In genomic region chr17:29369831-29370735, GRCh38 we compare ENCODE assay signal across 8 cellular contexts. TPM values are rescaled to one million over a fixed set of nuclear protein-coding genes. Genes with fewer than 3 reads are reported as not detected.
A peak's percentile ranks its signal among the peaks of the same experiment; 100 is the strongest.
DNase-seq lines count a peak whose midpoint lies in the region; ATAC-seq, FAIRE-seq and TF ChIP-seq lines count a peak whose summit lies in the region.

No MANE protein-coding gene starts in this region.

- TF ChIP-seq CTCF in dorsolateral prefrontal cortex (IDR thresholded peaks at IDR 0.05 in 54 of 56, conservative IDR thresholded peaks at IDR 0.05 in 2 of 56; ENCODE audit: low read depth in 1 of 56, partially characterized antibody in 56 of 56) (peak; percentile 80 to 99 (median 90)), HepG2 (CRISPR knock-in tag; IDR thresholded peaks at IDR 0.05) (peak; percentile 79)

- CTCF ChIA-PET in activated CD4-positive, alpha-beta T cell treated with anti-CD3 and anti-CD28 coated beads, Interleukin-2, amount 10 ng/mL, durations not matched to agents 7 days and 5 days (lab: Charles Lee), result interaction anchor here (0.7 to 1.9 kb wide), 18 partner anchors 8 to 661 kb away, joined by 3 to 8 read pairs (median 3); partner anchors contain the start of genes ABHD15, ANKRD13B and TP53I13
- CTCF ChIA-PET in HepG2 (lab: Yijun Ruan, JAX; ENCODE audit: low intra/inter-chr PET ratio, low total read pairs), result interaction anchor here (0.9 to 1.8 kb wide), 3 partner anchors 167 to 224 kb away, joined by 5 to 10 read pairs (median 6); no protein-coding TSS in a partner anchor

- H3K4me3 ChIP-seq in dorsolateral prefrontal cortex, result peak overlapping the region in 13 of 59 donors; percentile 0 to 40 (median 15)
- no peak overlapping the region for H3K4me3 ChIP-seq in HepG2 (replicated peaks in 1 of 3; ENCODE audit: insufficient read depth in 1 of 3, low read depth in 2 of 3, low read length in 3 of 3)

- 34% methylated on average over 7 of the region's 7 CpGs for WGBS in HepG2 (ENCODE audit: low lambda C conversion rate)

- TF ChIP-seq POLR2A in HepG2 (IDR thresholded peaks at IDR 0.05; ENCODE audit: insufficient read depth in 1 of 2, low read depth in 2 of 2, low read length in 2 of 2), result no peak

- no TSS peak for BruUV-seq in HepG2 (replicated peaks; lab: Mats Ljungman, UMichigan)

- no peaks in the 10 kb centered on the region for H3K27me3 Mint-ChIP-seq in activated CD4-positive, alpha-beta T cell treated with anti-CD3 and anti-CD28 coated beads, Interleukin-2, amount 10 ng/mL, durations not matched to agents 7 days and 5 days

- peak; percentile 49; the same call in 1 of the 2 replicates for TF ChIP-seq RAD21 in HepG2 (CRISPR knock-in tag; IDR thresholded peaks at IDR 0.05)

- peak overlapping the region in 55 of 59 donors; percentile 17 to 88 (median 67) for H3K27ac ChIP-seq in dorsolateral prefrontal cortex
- H3K27ac ChIP-seq in HepG2 (ENCODE audit: extremely low read length, insufficient read depth, low read length), result no peak overlapping the region

- peak; percentile 82 for DNase-seq in DMS153 treated with DMSO at 0.1 percent for 48 hours (lab: John Stamatoyannopoulos, UW; ENCODE audit: unreplicated experiment)
- peak; percentile 68 to 84 for DNase-seq in NCI-H526 (lab: John Stamatoyannopoulos, UW)
- peak; percentile 63 for DNase-seq in activated CD4-positive, alpha-beta T cell treated with anti-CD3 and anti-CD28 coated beads, Interleukin-2, amount 10 ng/mL, durations not matched to agents 7 days and 5 days
- DNase-seq in dorsolateral prefrontal cortex, result peak in 9 of 10 donors; percentile 21 to 59 (median 54)
- DNase-seq in HepG2 (ENCODE audit: low spot score), result peak; percentile 65
- peak; percentile 42 for DNase-seq in stimulated activated CD4-positive, alpha-beta T cell treated with anti-CD3 and anti-CD28 coated beads, Interleukin-4, amount 100 ng/mL, for 24 hours

- intact Hi-C loops in dorsolateral prefrontal cortex (cut with DNase I) (loop anchor here (1.0 to 10.0 kb wide), 4 partner anchors 167 to 235 kb away; partner anchors contain the start of genes ABHD15 (in 1 of the 2) and TP53I13 (in 1 of the 2)), HepG2 (cut with micrococcal nuclease; ENCODE audit: unreplicated experiment) (loop anchor here (2.0 to 10.0 kb wide), 2 partner anchors 167 to 225 kb away; partner anchors contain the start of gene ANKRD13B)

- POLR2A ChIA-PET in activated CD4-positive, alpha-beta T cell treated with anti-CD3 and anti-CD28 coated beads, Interleukin-2, amount 10 ng/mL, durations not matched to agents 7 days and 5 days (lab: Charles Lee), result no interaction called here
- POLR2A ChIA-PET in HepG2 (lab: Yijun Ruan, JAX), result interaction anchor here (0.8 to 1.4 kb wide), 4 partner anchors 12 to 76 kb away, joined by 3 to 6 read pairs (median 4); partner anchors contain the start of genes NUFIP2 and TAOK1

- H2AFZ ChIP-seq in HepG2 (ENCODE audit: low read length), result no peak overlapping the region

- no peak for TF ChIP-seq EP300 in HepG2 (IDR thresholded peaks at IDR 0.05; ENCODE audit: low read depth in 2 of 2, low read length in 2 of 2)
- TF ChIP-seq EP300 in HepG2 (CRISPR knock-in tag; IDR thresholded peaks at IDR 0.05; ENCODE audit: borderline replicate concordance), result no peak

- no peaks in the 10 kb centered on the region for H3K36me3 Mint-ChIP-seq in activated CD4-positive, alpha-beta T cell treated with anti-CD3 and anti-CD28 coated beads, Interleukin-2, amount 10 ng/mL, durations not matched to agents 7 days and 5 days (ENCODE audit: low read depth)

- H3K36me3 ChIP-seq in HepG2 (replicated peaks in 1 of 2; ENCODE audit: control insufficient read depth in 1 of 2, insufficient read depth in 2 of 2, low read length in 2 of 2), result peaks cover 0 to 3% of the 10 kb centered on the region in 2 experiments; a peak in 2 of 5 replicates

- no peaks in the 10 kb centered on the region for H3K79me2 ChIP-seq in HepG2 (ENCODE audit: insufficient read depth, low read length)

- no peaks in the 10 kb centered on the region for H3K27me3 ChIP-seq in dorsolateral prefrontal cortex
- no peaks in the 10 kb centered on the region for H3K27me3 ChIP-seq in HepG2 (ENCODE audit: control insufficient read depth in 1 of 2, insufficient read depth in 2 of 2, low read length in 2 of 2)

- no peak overlapping the region for H3K27ac Mint-ChIP-seq in activated CD4-positive, alpha-beta T cell treated with anti-CD3 and anti-CD28 coated beads, Interleukin-2, amount 10 ng/mL, durations not matched to agents 7 days and 5 days

- H3K9me3 Mint-ChIP-seq in activated CD4-positive, alpha-beta T cell treated with anti-CD3 and anti-CD28 coated beads, Interleukin-2, amount 10 ng/mL, durations not matched to agents 7 days and 5 days, result no peaks in the 10 kb centered on the region

- H3K4me1 ChIP-seq in HepG2 (ENCODE audit: insufficient read depth, low read length), result no peaks in the 10 kb centered on the region

- no peak overlapping the region for H3K4me2 ChIP-seq in HepG2 (ENCODE audit: low read depth, low read length)

- H3K4me1 Mint-ChIP-seq in activated CD4-positive, alpha-beta T cell treated with anti-CD3 and anti-CD28 coated beads, Interleukin-2, amount 10 ng/mL, durations not matched to agents 7 days and 5 days, result no peaks in the 10 kb centered on the region

- ATAC-seq in HG03103 (IDR thresholded peaks at IDR 0.05; ENCODE audit: low read depth, unreplicated experiment) (peak; percentile 61), HepG2 (peak; percentile 88), HG02884 (IDR thresholded peaks at IDR 0.05; ENCODE audit: unreplicated experiment) (no peak)

- in situ Hi-C loops in HepG2 (cut with HindIII; ENCODE audit: extremely low pct_ligation_motif_present, low pct_unique_long_range_greater_than_20kb), result no loop called here

- no peak overlapping the region for H3K4me3 Mint-ChIP-seq in activated CD4-positive, alpha-beta T cell treated with anti-CD3 and anti-CD28 coated beads, Interleukin-2, amount 10 ng/mL, durations not matched to agents 7 days and 5 days

- FAIRE-seq in HepG2 (lab: Jason Lieb, UNC), result peak; percentile 92

- no peaks in the 10 kb centered on the region for H4K20me1 ChIP-seq in HepG2 (ENCODE audit: insufficient read depth, low read length)

- H3K9ac ChIP-seq in HepG2 (ENCODE audit: insufficient read depth, low read depth, low read length), result no peak overlapping the region

- H3K9me3 ChIP-seq in HepG2 (ENCODE audit: low read length), result no peaks in the 10 kb centered on the region

TF ChIP-seq in HepG2, 621 proteins besides CTCF, POLR2A, EP300 and RAD21 (continues in another document):
- TF ChIP-seq STAG1 (CRISPR knock-in tag; IDR thresholded peaks at IDR 0.05) (peak; percentile 75), SMC3 (IDR thresholded peaks at IDR 0.05; ENCODE audit: low read length) (peak; percentile 56; the same call in 1 of the 2 replicates), ZNF44 (CRISPR knock-in tag; IDR thresholded peaks at IDR 0.05) (0 out of 2 replicates have a peak, but pooled peaks have one; percentile 50), KDM6A (CRISPR knock-in tag; IDR thresholded peaks at IDR 0.05; ENCODE audit: low read depth) (no peak), ZSCAN25 (CRISPR knock-in tag; IDR thresholded peaks at IDR 0.05) (0 out of 2 replicates have a peak, but pooled peaks have one; percentile 36), RBM39 (IDR thresholded peaks at IDR 0.05; ENCODE audit: low read depth, low read length, poor library complexity, severe bottlenecking) (no peak), TBX2 (CRISPR knock-in tag; IDR thresholded peaks at IDR 0.05; ENCODE audit: borderline replicate concordance) (peak; percentile 26; the same call in 1 of the 2 replicates), ZNF354B (CRISPR knock-in tag; IDR thresholded peaks at IDR 0.05) (no peak), NONO (IDR thresholded peaks at IDR 0.05) (no peak), NONO (CRISPR knock-in tag; conservative IDR thresholded peaks at IDR 0.05) (0 out of 2 replicates have a peak, but pooled peaks have one; percentile 44)

RNA-seq across cellular contexts. Expression of gene TAOK1, which starts 20.1 kb away (rescaled TPM):
- total RNA-seq in activated CD4-positive, alpha-beta T cell treated with anti-CD3 and anti-CD28 coated beads, Interleukin-2, amount 10 ng/mL, durations not matched to agents 7 days and 5 days, result 10 to 100 TPM; 46.5 to 47.7 TPM
- total RNA-seq in dorsolateral prefrontal cortex (100 to 1,000 TPM; 102 to 159 (median 134) TPM), HepG2 (2016; rRNA removed; fragmentation: Illumina TruSeq; extraction: Trizol) (23.0 and 36.2 TPM in 2 replicates)
- 7.0 and 9.1 TPM in 2 replicates for total RNA-seq in HepG2 (2016; cell fraction: cytosol; rRNA removed; fragmentation: Illumina TruSeq; extraction: Trizol; ENCODE audit: low read depth)
- 23.9 and 35.6 TPM in 2 replicates for total RNA-seq in HepG2 (2016; cell fraction: insoluble cytoplasmic fraction; rRNA removed; fragmentation: Illumina TruSeq; extraction: Trizol)
- total RNA-seq in HepG2 (2016; cell fraction: membrane; rRNA removed; fragmentation: Illumina TruSeq; extraction: Trizol), result 9.0 and 11.2 TPM in 2 replicates
- 29.2 and 33.5 TPM in 2 replicates for total RNA-seq in HepG2 (2016; cell fraction: nucleus; rRNA removed; fragmentation: Illumina TruSeq; extraction: Trizol)
- 10.3 and 14.1 TPM in 2 replicates for polyA plus RNA-seq in HepG2 (2011; rRNA removed)
- polyA plus RNA-seq in HepG2 (2011; cell fraction: cytosol; rRNA removed), result 4.6 and 8.1 TPM in 2 replicates
- polyA plus RNA-seq in HepG2 (2011; cell fraction: nucleus; rRNA removed), result 8.2 and 11.5 TPM in 2 replicates
- 12.5 and 13.0 TPM in 2 replicates for polyA plus RNA-seq in HepG2 (2012)
- polyA plus RNA-seq in HepG2 (2016; cell fraction: cytosol; fragmentation: Illumina TruSeq; extraction: Trizol; ENCODE audit: low read depth), result 0.34 and 0.37 TPM in 2 replicates
- polyA plus RNA-seq in HepG2 (2016; cell fraction: insoluble cytoplasmic fraction; fragmentation: Illumina TruSeq; extraction: Trizol; ENCODE audit: low read depth), result 15.4 and 16.5 TPM in 2 replicates
- 1.4 and 1.8 TPM in 2 replicates for polyA plus RNA-seq in HepG2 (2016; cell fraction: membrane; fragmentation: Illumina TruSeq; extraction: Trizol; ENCODE audit: low read depth)
- polyA plus RNA-seq in HepG2 (2016; cell fraction: nucleus; fragmentation: Illumina TruSeq; extraction: Trizol; ENCODE audit: insufficient read depth, low read depth), result 17.1 and 17.4 TPM in 2 replicates
- 18.5 and 31.2 TPM in 2 replicates for polyA minus RNA-seq in HepG2 (2011; rRNA and poly(A)+ RNA removed; ENCODE audit: low replicate concordance)
- polyA minus RNA-seq in HepG2 (2011; cell fraction: cytosol; rRNA and poly(A)+ RNA removed), result 29.5 and 45.7 TPM in 2 replicates
- polyA minus RNA-seq in HepG2 (2011; cell fraction: nucleus; rRNA and poly(A)+ RNA removed), result 48.7 and 64.9 TPM in 2 replicates
